1 cellular context compared by ENCODE assay signal in the genomic region with DNA sequence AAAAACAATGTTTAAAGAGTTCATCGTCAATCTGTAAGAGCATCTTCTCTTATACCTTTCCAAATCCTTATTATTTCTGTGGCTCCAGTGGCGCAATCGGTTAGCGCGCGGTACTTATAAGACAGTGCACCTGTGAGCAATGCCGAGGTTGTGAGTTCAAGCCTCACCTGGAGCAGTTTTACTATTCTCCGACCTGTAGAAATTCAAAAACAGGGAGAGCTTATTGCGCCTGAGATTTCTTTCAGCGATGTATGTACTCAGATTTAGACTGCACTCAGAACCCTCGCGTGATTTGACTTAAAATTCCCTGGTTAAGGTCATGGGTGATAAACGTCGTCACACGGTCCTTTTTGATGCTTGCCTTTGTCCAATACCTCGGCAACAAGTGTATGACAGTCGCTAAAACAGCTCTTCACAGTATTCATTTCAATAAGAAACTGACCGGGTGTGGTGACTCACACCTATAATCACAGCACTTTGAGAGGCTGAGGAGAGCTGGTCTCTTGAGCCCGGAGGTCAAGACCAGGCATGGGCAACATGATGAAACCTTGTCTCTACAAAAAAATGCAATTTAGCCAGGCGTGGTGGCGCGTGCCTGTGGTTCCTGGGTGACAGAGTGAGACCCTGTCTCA.
TF ChIP-seq lines count a peak whose summit lies in the region.

No MANE protein-coding gene starts in this region.

TF ChIP-seq in K562, 482 proteins besides CTCF, POLR2A, EP300 and RAD21 (continued from another document):
- TF ChIP-seq RAD51 (IDR thresholded peaks at IDR 0.05; ENCODE audit: borderline replicate concordance, low read depth) (no peak), E2F3 (CRISPR knock-in tag; IDR thresholded peaks at IDR 0.05) (no peak), FOXA1 (IDR thresholded peaks at IDR 0.05; ENCODE audit: borderline replicate concordance) (no peak), POLR2H (tag; IDR thresholded peaks at IDR 0.05; ENCODE audit: low read depth) (peak; percentile 68)
- TF ChIP-seq, protein P1, sequence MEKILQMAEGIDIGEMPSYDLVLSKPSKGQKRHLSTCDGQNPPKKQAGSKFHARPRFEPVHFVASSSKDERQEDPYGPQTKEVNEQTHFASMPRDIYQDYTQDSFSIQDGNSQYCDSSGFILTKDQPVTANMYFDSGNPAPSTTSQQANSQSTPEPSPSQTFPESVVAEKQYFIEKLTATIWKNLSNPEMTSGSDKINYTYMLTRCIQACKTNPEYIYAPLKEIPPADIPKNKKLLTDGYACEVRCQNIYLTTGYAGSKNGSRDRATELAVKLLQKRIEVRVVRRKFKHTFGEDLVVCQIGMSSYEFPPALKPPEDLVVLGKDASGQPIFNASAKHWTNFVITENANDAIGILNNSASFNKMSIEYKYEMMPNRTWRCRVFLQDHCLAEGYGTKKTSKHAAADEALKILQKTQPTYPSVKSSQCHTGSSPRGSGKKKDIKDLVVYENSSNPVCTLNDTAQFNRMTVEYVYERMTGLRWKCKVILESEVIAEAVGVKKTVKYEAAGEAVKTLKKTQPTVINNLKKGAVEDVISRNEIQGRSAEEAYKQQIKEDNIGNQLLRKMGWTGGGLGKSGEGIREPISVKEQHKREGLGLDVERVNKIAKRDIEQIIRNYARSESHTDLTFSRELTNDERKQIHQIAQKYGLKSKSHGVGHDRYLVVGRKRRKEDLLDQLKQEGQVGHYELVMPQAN (IDR thresholded peaks at IDR 0.05; ENCODE audit: borderline replicate concordance), result no peak
- TF ChIP-seq, protein P2, sequence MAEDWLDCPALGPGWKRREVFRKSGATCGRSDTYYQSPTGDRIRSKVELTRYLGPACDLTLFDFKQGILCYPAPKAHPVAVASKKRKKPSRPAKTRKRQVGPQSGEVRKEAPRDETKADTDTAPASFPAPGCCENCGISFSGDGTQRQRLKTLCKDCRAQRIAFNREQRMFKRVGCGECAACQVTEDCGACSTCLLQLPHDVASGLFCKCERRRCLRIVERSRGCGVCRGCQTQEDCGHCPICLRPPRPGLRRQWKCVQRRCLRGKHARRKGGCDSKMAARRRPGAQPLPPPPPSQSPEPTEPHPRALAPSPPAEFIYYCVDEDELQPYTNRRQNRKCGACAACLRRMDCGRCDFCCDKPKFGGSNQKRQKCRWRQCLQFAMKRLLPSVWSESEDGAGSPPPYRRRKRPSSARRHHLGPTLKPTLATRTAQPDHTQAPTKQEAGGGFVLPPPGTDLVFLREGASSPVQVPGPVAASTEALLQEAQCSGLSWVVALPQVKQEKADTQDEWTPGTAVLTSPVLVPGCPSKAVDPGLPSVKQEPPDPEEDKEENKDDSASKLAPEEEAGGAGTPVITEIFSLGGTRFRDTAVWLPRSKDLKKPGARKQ (CRISPR knock-in tag; IDR thresholded peaks at IDR 0.05), result 0 out of 2 replicates have a peak, but pooled peaks have one; percentile 39
